ENCODE assay signal across 1 cellular context in genomic region chr5:96807099-96807654, GRCh38.
TF ChIP-seq lines count a peak whose summit lies in the region.

No MANE protein-coding gene starts in this region.

TF ChIP-seq in HepG2, 621 proteins besides CTCF, POLR2A, EP300 and RAD21 (continued from another document):
- TF ChIP-seq RNF219 (CRISPR knock-in tag; IDR thresholded peaks at IDR 0.05) (peak; percentile 92; the same call in 1 of the 2 replicates), BCLAF1 (IDR thresholded peaks at IDR 0.05) (no peak), HMGXB4 (CRISPR knock-in tag; IDR thresholded peaks at IDR 0.05; ENCODE audit: borderline replicate concordance in 1 of 2, low read depth in 1 of 2) (0 out of 4 replicates have a peak, but pooled peaks of 1 of the 2 experiments have one; percentile 13), GABPB1 (CRISPR knock-in tag; IDR thresholded peaks at IDR 0.05) (no peak), ARID2 (CRISPR knock-in tag; IDR thresholded peaks at IDR 0.05; ENCODE audit: borderline replicate concordance) (0 out of 2 replicates have a peak, but pooled peaks have one; percentile 30), GLI4 (CRISPR knock-in tag; IDR thresholded peaks at IDR 0.05; ENCODE audit: borderline replicate concordance) (peak; percentile 78; the same call in 1 of the 2 replicates), ZNF7 (CRISPR knock-in tag; IDR thresholded peaks at IDR 0.05) (0 out of 2 replicates have a peak, but pooled peaks have one; percentile 11), ZNF17 (CRISPR knock-in tag; IDR thresholded peaks at IDR 0.05) (0 out of 2 replicates have a peak, but pooled peaks have one; percentile 78), CEBPG (CRISPR knock-in tag; IDR thresholded peaks at IDR 0.05) (no peak), PHF8 (CRISPR knock-in tag; IDR thresholded peaks at IDR 0.05) (peak; percentile 75), ZFP37 (CRISPR knock-in tag; IDR thresholded peaks at IDR 0.05; ENCODE audit: borderline replicate concordance) (no peak), ZBTB20 (CRISPR knock-in tag; IDR thresholded peaks at IDR 0.05; ENCODE audit: borderline replicate concordance, low read depth) (peak; percentile 50; the same call in 1 of the 2 replicates), ETV6 (CRISPR knock-in tag; conservative IDR thresholded peaks at IDR 0.05) (0 out of 2 replicates have a peak, but pooled peaks have one; percentile 59), PCBP1 (IDR thresholded peaks at IDR 0.05; ENCODE audit: borderline replicate concordance, low read depth, low read length) (no peak), ZNF615 (CRISPR knock-in tag; IDR thresholded peaks at IDR 0.05; ENCODE audit: borderline replicate concordance) (0 out of 2 replicates have a peak, but pooled peaks have one; percentile 54), KDM3A (CRISPR knock-in tag; IDR thresholded peaks at IDR 0.05; ENCODE audit: low read depth) (no peak), MAZ (IDR thresholded peaks at IDR 0.05; ENCODE audit: borderline replicate concordance, low read depth, low read length) (0 out of 2 replicates have a peak, but pooled peaks have one; percentile 22), MAZ (CRISPR knock-in tag; IDR thresholded peaks at IDR 0.05; ENCODE audit: low read depth) (no peak; the same call in 1 of the 2 replicates), NFAT5 (CRISPR knock-in tag; IDR thresholded peaks at IDR 0.05) (0 out of 2 replicates have a peak, but pooled peaks have one; percentile 54), BCL6 (CRISPR knock-in tag; IDR thresholded peaks at IDR 0.05) (no peak), ZGPAT (CRISPR knock-in tag; IDR thresholded peaks at IDR 0.05) (peak; percentile 39), ZBTB10 (CRISPR knock-in tag; IDR thresholded peaks at IDR 0.05; ENCODE audit: borderline replicate concordance) (0 out of 2 replicates have a peak, but pooled peaks have one; percentile 28), ZNF343 (CRISPR knock-in tag; IDR thresholded peaks at IDR 0.05) (peak; percentile 70; the same call in 1 of the 2 replicates), ZNF761 (CRISPR knock-in tag; conservative IDR thresholded peaks at IDR 0.05) (0 out of 2 replicates have a peak, but pooled peaks have one; percentile 35), SKI (IDR thresholded peaks at IDR 0.05; ENCODE audit: partially characterized antibody) (peak; percentile 48), ZNF512 (CRISPR knock-in tag; IDR thresholded peaks at IDR 0.05) (no peak), CCDC6 (CRISPR knock-in tag; IDR thresholded peaks at IDR 0.05) (0 out of 2 replicates have a peak, but pooled peaks have one; percentile 16)
